ENCODE assay signal across 19 cellular contexts in the genomic region with DNA sequence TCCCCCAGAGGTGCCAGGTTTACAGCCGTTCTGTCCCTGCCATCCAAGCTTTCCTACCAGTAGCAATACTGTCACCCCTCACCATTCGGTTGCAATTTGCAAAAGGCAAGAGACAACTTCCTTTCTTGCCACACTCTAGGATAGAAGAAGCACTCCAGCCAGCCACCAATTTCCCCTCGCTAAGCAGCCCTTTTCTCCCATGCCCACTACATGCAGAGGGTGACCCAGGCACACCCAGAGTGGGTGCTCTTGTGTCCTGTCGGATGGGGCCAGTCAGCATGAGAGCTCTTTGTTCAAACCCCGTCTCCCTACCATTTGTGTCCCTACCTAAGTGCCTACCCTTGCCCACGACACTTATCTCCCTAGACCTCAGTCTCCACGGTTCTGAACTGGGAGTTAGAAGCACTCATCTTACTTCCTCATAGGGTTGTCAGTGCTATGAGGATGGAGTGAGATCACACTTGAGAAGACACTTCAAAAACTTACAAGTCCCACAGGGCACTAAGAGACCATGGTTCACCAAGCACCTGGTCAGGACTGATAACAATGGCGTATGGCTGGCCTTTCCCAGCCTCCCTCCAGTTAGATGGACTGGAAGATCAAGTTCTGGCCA. TPM values are rescaled to one million over a fixed set of nuclear protein-coding genes. Genes with fewer than 3 reads are reported as not detected.
DNase-seq lines count a peak whose midpoint lies in the region; ATAC-seq and TF ChIP-seq lines count a peak whose summit lies in the region.
"Had no signal": no experiment of that assay in that cellular context is flagged by ENCODE, and none has a peak within 500 bp of the region (broad histone marks: within the 10 kb centered on the region; RNA-seq: fewer than 3 reads in every experiment).

No MANE protein-coding gene starts in this region.

- no peak overlapping the region for H3K4me3 Mint-ChIP-seq in endodermal cell
- H3K4me3 Mint-ChIP-seq: activated CD4-positive, alpha-beta T cell treated with anti-CD3 and anti-CD28 coated beads, Interleukin-2, amount 10 ng/mL, durations not matched to agents 7 days and 5 days; stimulated activated naive CD8-positive, alpha-beta T cell treated with anti-CD3 and anti-CD28 coated beads, Interleukin-15, amount 100 ng/mL, for 72 hours had no signal

- TF ChIP-seq CTCF in neutrophil (IDR thresholded peaks at IDR 0.05) (no peak), endodermal cell (conservative IDR thresholded peaks at IDR 0.05) (no peak)

- H3K27ac Mint-ChIP-seq in endodermal cell: no peak overlapping the region
- H3K27ac Mint-ChIP-seq: activated CD4-positive, alpha-beta T cell treated with anti-CD3 and anti-CD28 coated beads, Interleukin-2, amount 10 ng/mL, durations not matched to agents 7 days and 5 days had no signal

- H3K27me3 ChIP-seq in neutrophil (no peaks in the 10 kb centered on the region), endodermal cell (ENCODE audit: control insufficient read depth, insufficient read depth, low read length, poor library complexity, severe bottlenecking) (no peaks in the 10 kb centered on the region)

- H3K36me3 ChIP-seq in neutrophil: no peaks in the 10 kb centered on the region
- H3K36me3 ChIP-seq in endodermal cell (ENCODE audit: control insufficient read depth, insufficient read depth, low read length): no peaks in the 10 kb centered on the region

- peaks cover 24 to 27% of the 10 kb centered on the region in 2 experiments for H3K4me1 ChIP-seq in neutrophil (ENCODE audit: control insufficient read depth in 1 of 2, insufficient read depth in 1 of 2, low read depth in 1 of 2, low read length in 1 of 2)
- no peaks in the 10 kb centered on the region for H3K4me1 ChIP-seq in endodermal cell (ENCODE audit: control insufficient read depth, insufficient read depth, low read length)

- H3K4me3 ChIP-seq in neutrophil (ENCODE audit: low read depth in 1 of 2, low read length in 1 of 2): no peak overlapping the region
- H3K4me3 ChIP-seq in endodermal cell (ENCODE audit: low read length): no peak overlapping the region
- H3K4me3 ChIP-seq: mucosa of descending colon had no signal

- H3K4me1 Mint-ChIP-seq in endodermal cell: no peaks in the 10 kb centered on the region
- H3K4me1 Mint-ChIP-seq: activated CD4-positive, alpha-beta T cell treated with anti-CD3 and anti-CD28 coated beads, Interleukin-2, amount 10 ng/mL, durations not matched to agents 7 days and 5 days; stimulated activated naive CD8-positive, alpha-beta T cell treated with anti-CD3 and anti-CD28 coated beads, Interleukin-15, amount 100 ng/mL, for 72 hours had no signal

- WGBS in endodermal cell (ENCODE audit: insufficient coverage in 1 of 2, insufficient read length in 1 of 2), 2 experiments: 83 to 93% methylated on average over 2 to 8 of the region's 8 CpGs

- H3K9me3 ChIP-seq in neutrophil (no peaks in the 10 kb centered on the region), endodermal cell (ENCODE audit: control insufficient read depth, low read length) (no peaks in the 10 kb centered on the region)
- H3K9me3 ChIP-seq: mucosa of descending colon had no signal

- H3K27ac ChIP-seq in caudate nucleus (ENCODE audit: low read depth, low read length) (peak overlapping the region; percentile 14), neutrophil (peak overlapping the region; percentile 26), endodermal cell (ENCODE audit: low read depth, low read length) (no peak overlapping the region)

- no peaks in the 10 kb centered on the region for H3K9me3 Mint-ChIP-seq in endodermal cell
- H3K9me3 Mint-ChIP-seq: activated CD4-positive, alpha-beta T cell treated with anti-CD3 and anti-CD28 coated beads, Interleukin-2, amount 10 ng/mL, durations not matched to agents 7 days and 5 days; stimulated activated naive CD8-positive, alpha-beta T cell treated with anti-CD3 and anti-CD28 coated beads, Interleukin-15, amount 100 ng/mL, for 72 hours had no signal

- DNase-seq in Ammon's horn (ENCODE audit: low spot score): peak; percentile 43
- DNase-seq in MV-4-11 (lab: John Stamatoyannopoulos, UW): peak; percentile 50
- no peak for DNase-seq in caudate nucleus (lab: John Stamatoyannopoulos, UW)
- no peak for DNase-seq in NCI-H146 treated with DMSO at 0.1 percent for 48 hours (lab: John Stamatoyannopoulos, UW; ENCODE audit: unreplicated experiment)
- no peak for DNase-seq in AG20443 (ENCODE audit: low spot score)
- no peak for DNase-seq in endodermal cell
- DNase-seq: activated CD4-positive, alpha-beta T cell treated with anti-CD3 and anti-CD28 coated beads, Interleukin-2, amount 10 ng/mL, durations not matched to agents 7 days and 5 days; activated CD8-positive, alpha-beta memory T cell treated with anti-CD3 and anti-CD28 coated beads, Interleukin-2, amount 50 U/mL, for 4 hours; activated naive CD4-positive, alpha-beta T cell; anterior cingulate cortex; EL; kidney glomerular epithelial cell; mucosa of descending colon; NCI-H82; stimulated activated naive CD8-positive, alpha-beta T cell treated with anti-CD3 and anti-CD28 coated beads, Interleukin-15, amount 100 ng/mL, for 72 hours had no signal

- H3K27me3 Mint-ChIP-seq in endodermal cell (ENCODE audit: insufficient read depth): no peaks in the 10 kb centered on the region
- H3K27me3 Mint-ChIP-seq: stimulated activated naive CD8-positive, alpha-beta T cell treated with anti-CD3 and anti-CD28 coated beads, Interleukin-15, amount 100 ng/mL, for 72 hours had no signal

- ATAC-seq in HG02678 (IDR thresholded peaks at IDR 0.05; ENCODE audit: unreplicated experiment): no peak
- ATAC-seq: HCT116; mucosa of descending colon; sciatic nerve; stimulated activated naive CD8-positive, alpha-beta T cell treated with anti-CD3 and anti-CD28 coated beads, Interleukin-15, amount 100 ng/mL, for 72 hours had no signal

- H3K9ac ChIP-seq in endodermal cell (ENCODE audit: extremely low read depth, low read length, poor library complexity, severe bottlenecking): no peak overlapping the region

- H3K36me3 Mint-ChIP-seq in endodermal cell (ENCODE audit: low read depth): no peaks in the 10 kb centered on the region

RNA-seq across cellular contexts. Expression of a gene that starts 43.3 kb away (rescaled TPM):
- 1 to 10 TPM in 1 of 2 donors, under 1 TPM in 1; 0.55 to 1.3 TPM for total RNA-seq in endodermal cell
- 2.7 TPM for polyA plus RNA-seq in endodermal cell (2013, experiment 1 of 2)
- polyA plus RNA-seq in endodermal cell (2013, experiment 2 of 2): 1.7 TPM
- total RNA-seq: activated CD4-positive, alpha-beta T cell treated with anti-CD3 and anti-CD28 coated beads, Interleukin-2, amount 10 ng/mL, durations not matched to agents 7 days and 5 days had no signal

Comparison
In these comparisons a context has a peak if more than half of its experiments do, and no peak if none do; other contexts are left out.
1. DNase-seq: peak in Ammon's horn (single experiment) and MV-4-11 (single experiment); none in caudate nucleus (0 of 61), NCI-H146 treated with DMSO at 0.1 percent for 48 hours (single experiment), AG20443 (single experiment) and endodermal cell (single experiment).